Comparison of ENCODE assay signal across 2 cellular contexts in genomic region chr2:240433973-240434727, GRCh38.
A peak's percentile ranks its signal among the peaks of the same experiment; 100 is the strongest.
TF ChIP-seq lines count a peak whose summit lies in the region.

No MANE protein-coding gene starts in this region.

TF ChIP-seq in GM23338, 12 proteins besides CTCF, POLR2A, EP300 and RAD21:
- TF ChIP-seq EZH2 (IDR thresholded peaks at IDR 0.05; ENCODE audit: low read depth, unreplicated experiment) (no peak), CREB1 (CRISPR knock-in tag; IDR thresholded peaks at IDR 0.05; ENCODE audit: low read depth) (no peak), JUNB (IDR thresholded peaks at IDR 0.05; ENCODE audit: unreplicated experiment) (no peak), STAT1 (IDR thresholded peaks at IDR 0.05; ENCODE audit: unreplicated experiment) (no peak), ZNF331 (CRISPR knock-in tag; IDR thresholded peaks at IDR 0.05; ENCODE audit: low read depth) (no peak), ZNF462 (CRISPR knock-in tag; IDR thresholded peaks at IDR 0.05) (no peak), ZNF114 (CRISPR knock-in tag; IDR thresholded peaks at IDR 0.05) (no peak), ETS1 (IDR thresholded peaks at IDR 0.05) (no peak), NANOG (IDR thresholded peaks at IDR 0.05; ENCODE audit: borderline replicate concordance) (no peak), POLR2AphosphoS5 (IDR thresholded peaks at IDR 0.05; ENCODE audit: low read depth) (no peak), EZH2phosphoT487 (IDR thresholded peaks at IDR 0.05; ENCODE audit: unreplicated experiment) (no peak)
- TF ChIP-seq, protein P1, sequence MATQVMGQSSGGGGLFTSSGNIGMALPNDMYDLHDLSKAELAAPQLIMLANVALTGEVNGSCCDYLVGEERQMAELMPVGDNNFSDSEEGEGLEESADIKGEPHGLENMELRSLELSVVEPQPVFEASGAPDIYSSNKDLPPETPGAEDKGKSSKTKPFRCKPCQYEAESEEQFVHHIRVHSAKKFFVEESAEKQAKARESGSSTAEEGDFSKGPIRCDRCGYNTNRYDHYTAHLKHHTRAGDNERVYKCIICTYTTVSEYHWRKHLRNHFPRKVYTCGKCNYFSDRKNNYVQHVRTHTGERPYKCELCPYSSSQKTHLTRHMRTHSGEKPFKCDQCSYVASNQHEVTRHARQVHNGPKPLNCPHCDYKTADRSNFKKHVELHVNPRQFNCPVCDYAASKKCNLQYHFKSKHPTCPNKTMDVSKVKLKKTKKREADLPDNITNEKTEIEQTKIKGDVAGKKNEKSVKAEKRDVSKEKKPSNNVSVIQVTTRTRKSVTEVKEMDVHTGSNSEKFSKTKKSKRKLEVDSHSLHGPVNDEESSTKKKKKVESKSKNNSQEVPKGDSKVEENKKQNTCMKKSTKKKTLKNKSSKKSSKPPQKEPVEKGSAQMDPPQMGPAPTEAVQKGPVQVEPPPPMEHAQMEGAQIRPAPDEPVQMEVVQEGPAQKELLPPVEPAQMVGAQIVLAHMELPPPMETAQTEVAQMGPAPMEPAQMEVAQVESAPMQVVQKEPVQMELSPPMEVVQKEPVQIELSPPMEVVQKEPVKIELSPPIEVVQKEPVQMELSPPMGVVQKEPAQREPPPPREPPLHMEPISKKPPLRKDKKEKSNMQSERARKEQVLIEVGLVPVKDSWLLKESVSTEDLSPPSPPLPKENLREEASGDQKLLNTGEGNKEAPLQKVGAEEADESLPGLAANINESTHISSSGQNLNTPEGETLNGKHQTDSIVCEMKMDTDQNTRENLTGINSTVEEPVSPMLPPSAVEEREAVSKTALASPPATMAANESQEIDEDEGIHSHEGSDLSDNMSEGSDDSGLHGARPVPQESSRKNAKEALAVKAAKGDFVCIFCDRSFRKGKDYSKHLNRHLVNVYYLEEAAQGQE (IDR thresholded peaks at IDR 0.05; ENCODE audit: unreplicated experiment) = no peak

TF ChIP-seq in H1, 55 proteins besides CTCF, POLR2A, EP300 and RAD21:
- no peak for TF ChIP-seq SUZ12 (IDR thresholded peaks at IDR 0.05; ENCODE audit: low read length)
- TF ChIP-seq, protein P2, sequence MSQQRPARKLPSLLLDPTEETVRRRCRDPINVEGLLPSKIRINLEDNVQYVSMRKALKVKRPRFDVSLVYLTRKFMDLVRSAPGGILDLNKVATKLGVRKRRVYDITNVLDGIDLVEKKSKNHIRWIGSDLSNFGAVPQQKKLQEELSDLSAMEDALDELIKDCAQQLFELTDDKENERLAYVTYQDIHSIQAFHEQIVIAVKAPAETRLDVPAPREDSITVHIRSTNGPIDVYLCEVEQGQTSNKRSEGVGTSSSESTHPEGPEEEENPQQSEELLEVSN (IDR thresholded peaks at IDR 0.05) = peak; percentile 44; the same call in 1 of the 2 replicates
- TF ChIP-seq, protein P3, sequence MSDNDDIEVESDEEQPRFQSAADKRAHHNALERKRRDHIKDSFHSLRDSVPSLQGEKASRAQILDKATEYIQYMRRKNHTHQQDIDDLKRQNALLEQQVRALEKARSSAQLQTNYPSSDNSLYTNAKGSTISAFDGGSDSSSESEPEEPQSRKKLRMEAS (IDR thresholded peaks at IDR 0.05) = peak; percentile 17; the same call in 1 of the 2 replicates
TF ChIP-seq in H1: peak in this region for 2.
